In the genomic region with DNA sequence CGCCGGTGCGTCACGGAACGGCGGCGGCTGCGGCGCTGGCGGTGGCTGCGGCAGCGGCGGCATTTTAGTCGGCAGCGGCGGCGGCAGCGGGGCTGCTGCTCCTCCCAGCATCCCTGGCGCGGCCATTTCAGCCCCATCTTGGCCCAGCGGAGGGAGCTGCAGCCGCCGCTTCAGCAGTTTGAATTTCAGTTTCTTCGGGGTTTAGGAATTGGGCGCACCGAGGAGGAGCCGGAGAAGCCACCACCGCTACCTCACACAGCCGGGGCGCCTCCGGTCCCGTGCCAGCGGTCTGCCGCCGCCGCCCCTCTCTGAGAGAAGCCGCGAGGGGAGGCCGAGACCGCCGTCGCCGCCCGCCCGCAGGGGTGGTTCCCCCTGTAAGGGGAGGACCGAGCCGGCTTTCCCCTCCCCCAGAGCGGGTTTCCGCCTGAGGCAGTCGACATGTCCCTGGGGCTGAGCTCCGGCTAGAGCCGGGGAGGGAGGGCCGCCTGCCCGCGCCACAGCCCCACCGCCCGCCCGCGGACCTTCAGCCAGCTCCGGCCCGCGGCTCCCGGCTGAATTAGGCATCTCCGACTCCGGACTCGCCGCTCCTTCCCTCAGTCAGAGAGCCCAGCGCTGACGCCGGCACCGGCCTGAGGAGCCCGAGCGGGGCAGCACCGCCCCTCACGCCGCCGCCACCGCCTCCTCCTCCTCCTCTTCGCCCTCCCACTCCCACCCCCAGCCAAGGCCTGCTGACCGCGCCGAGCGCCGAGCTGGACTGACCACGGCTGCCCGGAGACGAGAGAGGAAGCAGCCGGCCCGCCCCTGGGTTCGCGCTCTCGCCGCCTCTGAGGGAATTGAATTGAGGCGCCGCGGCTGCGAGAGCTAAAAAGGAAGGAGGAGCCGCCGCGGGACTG, we compare ENCODE assay signal across 1 cellular context.
A peak's percentile ranks its signal among the peaks of the same experiment; 100 is the strongest.
TF ChIP-seq lines count a peak whose summit lies in the region.

A gene (plus strand): TSS at position 67 of the 893 bp plus-strand sequence. CDS start 1,053 bp downstream, outside the sequence.

TF ChIP-seq in HEK293, 187 proteins besides CTCF, POLR2A, EP300 and RAD21 (continued from another document and continues in another):
- TF ChIP-seq, protein P1, sequence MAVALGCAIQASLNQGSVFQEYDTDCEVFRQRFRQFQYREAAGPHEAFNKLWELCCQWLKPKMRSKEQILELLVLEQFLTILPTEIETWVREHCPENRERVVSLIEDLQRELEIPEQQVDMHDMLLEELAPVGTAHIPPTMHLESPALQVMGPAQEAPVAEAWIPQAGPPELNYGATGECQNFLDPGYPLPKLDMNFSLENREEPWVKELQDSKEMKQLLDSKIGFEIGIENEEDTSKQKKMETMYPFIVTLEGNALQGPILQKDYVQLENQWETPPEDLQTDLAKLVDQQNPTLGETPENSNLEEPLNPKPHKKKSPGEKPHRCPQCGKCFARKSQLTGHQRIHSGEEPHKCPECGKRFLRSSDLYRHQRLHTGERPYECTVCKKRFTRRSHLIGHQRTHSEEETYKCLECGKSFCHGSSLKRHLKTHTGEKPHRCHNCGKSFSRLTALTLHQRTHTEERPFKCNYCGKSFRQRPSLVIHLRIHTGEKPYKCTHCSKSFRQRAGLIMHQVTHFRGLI (tag by site-specific recombination; IDR thresholded peaks at IDR 0.05) = no peak
- no peak for TF ChIP-seq ZNF776 (tag by site-specific recombination; IDR thresholded peaks at IDR 0.05; ENCODE audit: borderline replicate concordance)
- no peak for TF ChIP-seq ZNF239 (tag by site-specific recombination; IDR thresholded peaks at IDR 0.05)
- TF ChIP-seq, protein P2, sequence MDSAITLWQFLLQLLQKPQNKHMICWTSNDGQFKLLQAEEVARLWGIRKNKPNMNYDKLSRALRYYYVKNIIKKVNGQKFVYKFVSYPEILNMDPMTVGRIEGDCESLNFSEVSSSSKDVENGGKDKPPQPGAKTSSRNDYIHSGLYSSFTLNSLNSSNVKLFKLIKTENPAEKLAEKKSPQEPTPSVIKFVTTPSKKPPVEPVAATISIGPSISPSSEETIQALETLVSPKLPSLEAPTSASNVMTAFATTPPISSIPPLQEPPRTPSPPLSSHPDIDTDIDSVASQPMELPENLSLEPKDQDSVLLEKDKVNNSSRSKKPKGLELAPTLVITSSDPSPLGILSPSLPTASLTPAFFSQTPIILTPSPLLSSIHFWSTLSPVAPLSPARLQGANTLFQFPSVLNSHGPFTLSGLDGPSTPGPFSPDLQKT (IDR thresholded peaks at IDR 0.05; ENCODE audit: borderline replicate concordance, low read depth, low read length) = no peak
- no peak for TF ChIP-seq ZNF510 (tag by site-specific recombination; IDR thresholded peaks at IDR 0.05; ENCODE audit: insufficient replicate concordance)
- TF ChIP-seq, protein P3, sequence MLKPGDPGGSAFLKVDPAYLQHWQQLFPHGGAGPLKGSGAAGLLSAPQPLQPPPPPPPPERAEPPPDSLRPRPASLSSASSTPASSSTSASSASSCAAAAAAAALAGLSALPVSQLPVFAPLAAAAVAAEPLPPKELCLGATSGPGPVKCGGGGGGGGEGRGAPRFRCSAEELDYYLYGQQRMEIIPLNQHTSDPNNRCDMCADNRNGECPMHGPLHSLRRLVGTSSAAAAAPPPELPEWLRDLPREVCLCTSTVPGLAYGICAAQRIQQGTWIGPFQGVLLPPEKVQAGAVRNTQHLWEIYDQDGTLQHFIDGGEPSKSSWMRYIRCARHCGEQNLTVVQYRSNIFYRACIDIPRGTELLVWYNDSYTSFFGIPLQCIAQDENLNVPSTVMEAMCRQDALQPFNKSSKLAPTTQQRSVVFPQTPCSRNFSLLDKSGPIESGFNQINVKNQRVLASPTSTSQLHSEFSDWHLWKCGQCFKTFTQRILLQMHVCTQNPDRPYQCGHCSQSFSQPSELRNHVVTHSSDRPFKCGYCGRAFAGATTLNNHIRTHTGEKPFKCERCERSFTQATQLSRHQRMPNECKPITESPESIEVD (tag by site-specific recombination; IDR thresholded peaks at IDR 0.05) = no peak
- peak; percentile 21 for TF ChIP-seq KLF9 (tag by site-specific recombination; IDR thresholded peaks at IDR 0.05; ENCODE audit: low read depth)
- no peak for TF ChIP-seq ZNF624 (tag by site-specific recombination; IDR thresholded peaks at IDR 0.05)
- TF ChIP-seq GLI4 (tag by site-specific recombination; IDR thresholded peaks at IDR 0.05) = no peak
- no peak for TF ChIP-seq ZNF473 (tag by site-specific recombination; IDR thresholded peaks at IDR 0.05)
- no peak for TF ChIP-seq ZFP3 (tag by site-specific recombination; IDR thresholded peaks at IDR 0.05; ENCODE audit: low read depth)
- TF ChIP-seq ZNF558 (tag by site-specific recombination; IDR thresholded peaks at IDR 0.05) = no peak
- TF ChIP-seq WT1 (tag by site-specific recombination; IDR thresholded peaks at IDR 0.05) = peak; percentile 49; the same call in 1 of the 2 replicates
- TF ChIP-seq ZNF76 (tag by site-specific recombination; IDR thresholded peaks at IDR 0.05; ENCODE audit: borderline replicate concordance, low read depth) = peak; percentile 82
- TF ChIP-seq, protein P4, sequence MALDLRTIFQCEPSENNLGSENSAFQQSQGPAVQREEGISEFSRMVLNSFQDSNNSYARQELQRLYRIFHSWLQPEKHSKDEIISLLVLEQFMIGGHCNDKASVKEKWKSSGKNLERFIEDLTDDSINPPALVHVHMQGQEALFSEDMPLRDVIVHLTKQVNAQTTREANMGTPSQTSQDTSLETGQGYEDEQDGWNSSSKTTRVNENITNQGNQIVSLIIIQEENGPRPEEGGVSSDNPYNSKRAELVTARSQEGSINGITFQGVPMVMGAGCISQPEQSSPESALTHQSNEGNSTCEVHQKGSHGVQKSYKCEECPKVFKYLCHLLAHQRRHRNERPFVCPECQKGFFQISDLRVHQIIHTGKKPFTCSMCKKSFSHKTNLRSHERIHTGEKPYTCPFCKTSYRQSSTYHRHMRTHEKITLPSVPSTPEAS (tag by site-specific recombination; IDR thresholded peaks at IDR 0.05) = no peak
- TF ChIP-seq ZSCAN23 (tag by site-specific recombination; IDR thresholded peaks at IDR 0.05) = no peak
- no peak for TF ChIP-seq IKZF3 (tag by site-specific recombination; IDR thresholded peaks at IDR 0.05)
- TF ChIP-seq ZNF785 (tag by site-specific recombination; IDR thresholded peaks at IDR 0.05) = no peak
- TF ChIP-seq ZNF585B (tag by site-specific recombination; IDR thresholded peaks at IDR 0.05) = no peak
- no peak for TF ChIP-seq ZNF114 (tag by site-specific recombination; IDR thresholded peaks at IDR 0.05)
- TF ChIP-seq ZNF701 (tag by site-specific recombination; IDR thresholded peaks at IDR 0.05) = no peak
- TF ChIP-seq EGR2 (tag by site-specific recombination; IDR thresholded peaks at IDR 0.05; ENCODE audit: low read depth) = peak; percentile 77
- no peak for TF ChIP-seq ZNF184 (tag by site-specific recombination; IDR thresholded peaks at IDR 0.05)
- TF ChIP-seq ZNF146 (tag by site-specific recombination; IDR thresholded peaks at IDR 0.05) = no peak
- TF ChIP-seq ZNF629 (tag by site-specific recombination; IDR thresholded peaks at IDR 0.05) = peak; percentile 96
- TF ChIP-seq, protein P5, sequence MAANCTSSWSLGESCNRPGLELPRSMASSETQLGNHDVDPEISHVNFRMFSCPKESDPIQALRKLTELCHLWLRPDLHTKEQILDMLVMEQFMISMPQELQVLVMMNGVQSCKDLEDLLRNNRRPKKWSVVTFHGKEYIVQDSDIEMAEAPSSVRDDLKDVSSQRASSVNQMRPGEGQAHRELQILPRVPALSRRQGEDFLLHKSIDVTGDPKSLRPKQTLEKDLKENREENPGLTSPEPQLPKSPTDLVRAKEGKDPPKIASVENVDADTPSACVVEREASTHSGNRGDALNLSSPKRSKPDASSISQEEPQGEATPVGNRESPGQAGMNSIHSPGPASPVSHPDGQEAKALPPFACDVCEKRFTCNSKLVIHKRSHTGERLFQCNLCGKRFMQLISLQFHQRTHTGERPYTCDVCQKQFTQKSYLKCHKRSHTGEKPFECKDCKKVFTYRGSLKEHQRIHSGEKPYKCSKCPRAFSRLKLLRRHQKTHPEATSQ (tag by site-specific recombination; IDR thresholded peaks at IDR 0.05) = 0 out of 2 replicates have a peak, but pooled peaks have one; percentile 33
- peak; percentile 58 for TF ChIP-seq KLF1 (tag by site-specific recombination; IDR thresholded peaks at IDR 0.05)
- no peak for TF ChIP-seq PRDM1 (tag by site-specific recombination; IDR thresholded peaks at IDR 0.05)
- TF ChIP-seq, protein P6, sequence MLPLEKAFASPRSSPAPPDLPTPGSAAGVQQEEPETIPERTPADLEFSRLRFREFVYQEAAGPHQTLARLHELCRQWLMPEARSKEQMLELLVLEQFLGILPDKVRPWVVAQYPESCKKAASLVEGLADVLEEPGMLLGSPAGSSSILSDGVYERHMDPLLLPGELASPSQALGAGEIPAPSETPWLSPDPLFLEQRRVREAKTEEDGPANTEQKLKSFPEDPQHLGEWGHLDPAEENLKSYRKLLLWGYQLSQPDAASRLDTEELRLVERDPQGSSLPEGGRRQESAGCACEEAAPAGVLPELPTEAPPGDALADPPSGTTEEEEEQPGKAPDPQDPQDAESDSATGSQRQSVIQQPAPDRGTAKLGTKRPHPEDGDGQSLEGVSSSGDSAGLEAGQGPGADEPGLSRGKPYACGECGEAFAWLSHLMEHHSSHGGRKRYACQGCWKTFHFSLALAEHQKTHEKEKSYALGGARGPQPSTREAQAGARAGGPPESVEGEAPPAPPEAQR (tag by site-specific recombination; IDR thresholded peaks at IDR 0.05) = no peak
- TF ChIP-seq, protein P7, sequence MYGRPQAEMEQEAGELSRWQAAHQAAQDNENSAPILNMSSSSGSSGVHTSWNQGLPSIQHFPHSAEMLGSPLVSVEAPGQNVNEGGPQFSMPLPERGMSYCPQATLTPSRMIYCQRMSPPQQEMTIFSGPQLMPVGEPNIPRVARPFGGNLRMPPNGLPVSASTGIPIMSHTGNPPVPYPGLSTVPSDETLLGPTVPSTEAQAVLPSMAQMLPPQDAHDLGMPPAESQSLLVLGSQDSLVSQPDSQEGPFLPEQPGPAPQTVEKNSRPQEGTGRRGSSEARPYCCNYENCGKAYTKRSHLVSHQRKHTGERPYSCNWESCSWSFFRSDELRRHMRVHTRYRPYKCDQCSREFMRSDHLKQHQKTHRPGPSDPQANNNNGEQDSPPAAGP (tag by site-specific recombination; IDR thresholded peaks at IDR 0.05) = 0 out of 2 replicates have a peak, but pooled peaks have one; percentile 33
- TF ChIP-seq YY2 (tag by site-specific recombination; IDR thresholded peaks at IDR 0.05) = peak; percentile 45; the same call in 1 of the 2 replicates
- TF ChIP-seq, protein P8, sequence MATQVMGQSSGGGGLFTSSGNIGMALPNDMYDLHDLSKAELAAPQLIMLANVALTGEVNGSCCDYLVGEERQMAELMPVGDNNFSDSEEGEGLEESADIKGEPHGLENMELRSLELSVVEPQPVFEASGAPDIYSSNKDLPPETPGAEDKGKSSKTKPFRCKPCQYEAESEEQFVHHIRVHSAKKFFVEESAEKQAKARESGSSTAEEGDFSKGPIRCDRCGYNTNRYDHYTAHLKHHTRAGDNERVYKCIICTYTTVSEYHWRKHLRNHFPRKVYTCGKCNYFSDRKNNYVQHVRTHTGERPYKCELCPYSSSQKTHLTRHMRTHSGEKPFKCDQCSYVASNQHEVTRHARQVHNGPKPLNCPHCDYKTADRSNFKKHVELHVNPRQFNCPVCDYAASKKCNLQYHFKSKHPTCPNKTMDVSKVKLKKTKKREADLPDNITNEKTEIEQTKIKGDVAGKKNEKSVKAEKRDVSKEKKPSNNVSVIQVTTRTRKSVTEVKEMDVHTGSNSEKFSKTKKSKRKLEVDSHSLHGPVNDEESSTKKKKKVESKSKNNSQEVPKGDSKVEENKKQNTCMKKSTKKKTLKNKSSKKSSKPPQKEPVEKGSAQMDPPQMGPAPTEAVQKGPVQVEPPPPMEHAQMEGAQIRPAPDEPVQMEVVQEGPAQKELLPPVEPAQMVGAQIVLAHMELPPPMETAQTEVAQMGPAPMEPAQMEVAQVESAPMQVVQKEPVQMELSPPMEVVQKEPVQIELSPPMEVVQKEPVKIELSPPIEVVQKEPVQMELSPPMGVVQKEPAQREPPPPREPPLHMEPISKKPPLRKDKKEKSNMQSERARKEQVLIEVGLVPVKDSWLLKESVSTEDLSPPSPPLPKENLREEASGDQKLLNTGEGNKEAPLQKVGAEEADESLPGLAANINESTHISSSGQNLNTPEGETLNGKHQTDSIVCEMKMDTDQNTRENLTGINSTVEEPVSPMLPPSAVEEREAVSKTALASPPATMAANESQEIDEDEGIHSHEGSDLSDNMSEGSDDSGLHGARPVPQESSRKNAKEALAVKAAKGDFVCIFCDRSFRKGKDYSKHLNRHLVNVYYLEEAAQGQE (tag by site-specific recombination; IDR thresholded peaks at IDR 0.05) = no peak
- TF ChIP-seq ZNF2 (tag by site-specific recombination; IDR thresholded peaks at IDR 0.05) = peak; percentile 52; the same call in 1 of the 2 replicates
- TF ChIP-seq ZSCAN16 (tag by site-specific recombination; IDR thresholded peaks at IDR 0.05) = no peak
- TF ChIP-seq ZNF664 (tag by site-specific recombination; IDR thresholded peaks at IDR 0.05) = no peak
- no peak for TF ChIP-seq ZNF16 (tag by site-specific recombination; IDR thresholded peaks at IDR 0.05; ENCODE audit: low read depth)
- TF ChIP-seq SETDB1 (IDR thresholded peaks at IDR 0.05; ENCODE audit: insufficient read length, low read length) = no peak
- no peak for TF ChIP-seq ZNF426 (tag by site-specific recombination; IDR thresholded peaks at IDR 0.05)
- no peak for TF ChIP-seq ZNF221 (tag by site-specific recombination; IDR thresholded peaks at IDR 0.05; ENCODE audit: borderline replicate concordance)
- no peak for TF ChIP-seq ZNF626 (tag by site-specific recombination; IDR thresholded peaks at IDR 0.05)
- 0 out of 2 replicates have a peak, but pooled peaks have one; percentile 35 for TF ChIP-seq ZNF610 (tag by site-specific recombination; IDR thresholded peaks at IDR 0.05; ENCODE audit: borderline replicate concordance)
- no peak for TF ChIP-seq ZBTB7A (tag by site-specific recombination; IDR thresholded peaks at IDR 0.05; ENCODE audit: low read depth)
- TF ChIP-seq, protein P9, sequence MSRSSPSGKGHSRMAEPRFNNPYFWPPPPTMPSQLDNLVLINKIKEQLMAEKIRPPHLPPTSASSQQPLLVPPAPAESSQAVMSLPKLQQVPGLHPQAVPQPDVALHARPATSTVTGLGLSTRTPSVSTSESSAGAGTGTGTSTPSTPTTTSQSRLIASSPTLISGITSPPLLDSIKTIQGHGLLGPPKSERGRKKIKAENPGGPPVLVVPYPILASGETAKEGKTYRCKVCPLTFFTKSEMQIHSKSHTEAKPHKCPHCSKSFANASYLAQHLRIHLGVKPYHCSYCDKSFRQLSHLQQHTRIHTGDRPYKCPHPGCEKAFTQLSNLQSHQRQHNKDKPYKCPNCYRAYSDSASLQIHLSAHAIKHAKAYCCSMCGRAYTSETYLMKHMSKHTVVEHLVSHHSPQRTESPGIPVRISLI (tag by site-specific recombination; IDR thresholded peaks at IDR 0.05) = no peak
- no peak for TF ChIP-seq ZNF791 (tag by site-specific recombination; IDR thresholded peaks at IDR 0.05)
- TF ChIP-seq ZNF843 (tag by site-specific recombination; IDR thresholded peaks at IDR 0.05) = 0 out of 2 replicates have a peak, but pooled peaks have one; percentile 26
- TF ChIP-seq HOXA7 (CRISPR knock-in tag; IDR thresholded peaks at IDR 0.05; ENCODE audit: borderline replicate concordance) = no peak
- no peak for TF ChIP-seq ZNF548 (tag by site-specific recombination; IDR thresholded peaks at IDR 0.05)
- no peak for TF ChIP-seq ZNF311 (tag by site-specific recombination; IDR thresholded peaks at IDR 0.05; ENCODE audit: borderline replicate concordance)
- TF ChIP-seq ZNF132 (tag by site-specific recombination; IDR thresholded peaks at IDR 0.05; ENCODE audit: borderline replicate concordance) = no peak
- TF ChIP-seq ZNF157 (tag by site-specific recombination; IDR thresholded peaks at IDR 0.05) = no peak
